32 cellular contexts compared by ENCODE assay signal in the genomic region with DNA sequence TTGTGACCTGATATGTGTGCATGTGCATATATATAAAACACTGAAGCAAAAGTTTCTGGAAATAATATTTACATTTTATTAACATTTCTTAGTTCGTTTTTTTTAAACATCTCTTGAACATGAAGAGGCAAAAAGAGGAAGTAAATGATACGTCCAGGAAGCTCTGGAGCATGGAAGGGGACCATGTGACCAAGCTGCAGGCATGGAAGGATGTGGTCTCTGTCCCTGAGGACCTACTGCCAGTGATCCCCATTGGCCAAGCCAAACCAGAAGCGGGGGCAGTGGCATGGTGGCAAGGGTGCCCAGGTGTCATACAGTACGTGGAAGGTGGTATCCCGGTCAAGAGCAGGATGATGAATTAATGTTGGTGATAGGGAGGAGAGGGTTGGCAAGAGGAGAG.
"Had no signal": no experiment of that assay in that cellular context is flagged by ENCODE, and none has a peak within 500 bp of the region (broad histone marks: within the 10 kb centered on the region; RNA-seq: fewer than 3 reads in every experiment).

No MANE protein-coding gene starts in this region.

- H3K27me3 Mint-ChIP-seq: activated naive CD4-positive, alpha-beta T cell treated with anti-CD3 and anti-CD28 coated beads, Interleukin-2, amount 50 U/mL, for 24 hours; activated T-cell treated with anti-CD3 and anti-CD28 coated beads, Interleukin-2, amount 50 U/mL, for 24 hours; activated T-helper 17 cell treated with anti-CD3 and anti-CD28 coated beads, Interleukin-2, amount 50 U/mL, for 72 hours; progenitor cell of endocrine pancreas; stimulated activated naive CD8-positive, alpha-beta T cell treated with anti-CD3 and anti-CD28 coated beads, Interleukin-15, Interleukin-2, amounts not matched to agents 100 ng/mL and 50 ng/mL, for 24 hours had no signal

- H3K36me3 Mint-ChIP-seq: activated naive CD4-positive, alpha-beta T cell treated with anti-CD3 and anti-CD28 coated beads, Interleukin-2, amount 50 U/mL, for 24 hours; immature natural killer cell had no signal

- H3K4me3 ChIP-seq: esophagus muscularis mucosa, heart left ventricle, ovary, skin epidermis, upper lobe of left lung had no signal

- H3K9me3 ChIP-seq: esophagus muscularis mucosa, heart left ventricle, ovary, upper lobe of left lung had no signal

- H3K4me1 ChIP-seq: foreskin keratinocyte, heart left ventricle, upper lobe of left lung had no signal

- FAIRE-seq: bronchial epithelial cell, colon, kidney had no signal

- ATAC-seq: activated T-helper 17 cell treated with anti-CD3 and anti-CD28 coated beads, Interleukin-2, amount 50 U/mL, for 72 hours; foreskin keratinocyte; heart left ventricle; left colon; sciatic nerve had no signal

- H3K4me3 Mint-ChIP-seq: activated naive CD4-positive, alpha-beta T cell treated with anti-CD3 and anti-CD28 coated beads, Interleukin-2, amount 50 U/mL, for 24 hours; activated T-cell treated with anti-CD3 and anti-CD28 coated beads, Interleukin-2, amount 50 U/mL, for 24 hours; activated T-helper 17 cell treated with anti-CD3 and anti-CD28 coated beads, Interleukin-2, amount 50 U/mL, for 72 hours; central memory CD8-positive, alpha-beta T cell; immature natural killer cell; nephron progenitor cell; stimulated activated naive CD8-positive, alpha-beta T cell treated with anti-CD3 and anti-CD28 coated beads, Interleukin-15, Interleukin-2, amounts not matched to agents 100 ng/mL and 50 ng/mL, for 24 hours had no signal

- H3K4me1 Mint-ChIP-seq: activated T-helper 17 cell treated with anti-CD3 and anti-CD28 coated beads, Interleukin-2, amount 50 U/mL, for 72 hours; central memory CD8-positive, alpha-beta T cell; immature natural killer cell had no signal

- H3K27ac Mint-ChIP-seq: activated naive CD4-positive, alpha-beta T cell treated with anti-CD3 and anti-CD28 coated beads, Interleukin-2, amount 50 U/mL, for 24 hours; activated T-cell treated with anti-CD3 and anti-CD28 coated beads, Interleukin-2, amount 50 U/mL, for 24 hours; activated T-helper 17 cell treated with anti-CD3 and anti-CD28 coated beads, Interleukin-2, amount 50 U/mL, for 72 hours; immature natural killer cell; nephron progenitor cell; progenitor cell of endocrine pancreas; stimulated activated naive CD8-positive, alpha-beta T cell treated with anti-CD3 and anti-CD28 coated beads, Interleukin-15, Interleukin-2, amounts not matched to agents 100 ng/mL and 50 ng/mL, for 24 hours had no signal

- H3K36me3 ChIP-seq: esophagus muscularis mucosa, heart left ventricle, ovary, upper lobe of left lung had no signal

- H3K27ac ChIP-seq: esophagus muscularis mucosa, foreskin keratinocyte, heart left ventricle, ovary, skin epidermis, upper lobe of left lung, VCaP had no signal

- DNase-seq: activated CD4-positive, alpha-beta T cell treated with anti-CD3 and anti-CD28 coated beads for 4 hours; activated CD4-positive, alpha-beta T cell treated with anti-CD3 and anti-CD28 coated beads, Interleukin-2, amount 50 U/mL, for 4 hours; activated CD8-positive, alpha-beta memory T cell treated with anti-CD3 and anti-CD28 coated beads, Interleukin-2, amount 50 U/mL, for 4 hours; activated T-cell treated with anti-CD3 and anti-CD28 coated beads, Interleukin-2, amount 50 U/mL, for 24 hours; dermis blood vessel endothelial cell; effector CD4-positive, alpha-beta T cell; foreskin keratinocyte; heart left ventricle; hypothalamus; immature natural killer cell; kidney; left colon; mammary epithelial cell; nephron progenitor cell; ovary; retina; stimulated activated CD4-positive, alpha-beta T cell treated with anti-CD3 and anti-CD28 coated beads, Interleukin-12 subunit alpha, Interleukin-12 subunit beta, amount 100 ng/mL, for 4 hours; stimulated activated CD4-positive, alpha-beta T cell treated with anti-CD3 and anti-CD28 coated beads, Interleukin-4, amount 100 ng/mL, for 1 hour; substantia nigra; T-helper 2 cell; upper lobe of left lung had no signal

- H3K27me3 ChIP-seq: esophagus muscularis mucosa, foreskin keratinocyte, heart left ventricle, ovary, upper lobe of left lung had no signal
